In genomic region chr4:143186202-143186601, GRCh38 we compare ENCODE assay signal across 8 cellular contexts. TPM values are rescaled to one million over a fixed set of nuclear protein-coding genes. Genes with fewer than 3 reads are reported as not detected.
DNase-seq lines count a peak whose midpoint lies in the region; ATAC-seq and TF ChIP-seq lines count a peak whose summit lies in the region.

No MANE protein-coding gene starts in this region.

- no peak for DNase-seq in CD14-positive monocyte (ENCODE audit: low spot score)
- no peak for DNase-seq in dorsolateral prefrontal cortex
- DNase-seq in natural killer cell treated with Interleukin-12 subunit alpha and Interleukin-12 subunit beta and Interleukin-15 and Interleukin-18, amount 100 ng/mL, for 72 hours (ENCODE audit: low spot score): no peak
- no peak for DNase-seq in GM13976 (ENCODE audit: low spot score)
- no peak for DNase-seq in midbrain (lab: John Stamatoyannopoulos, UW)

- no peak for ATAC-seq in natural killer cell treated with Interleukin-12 subunit alpha and Interleukin-12 subunit beta and Interleukin-15 and Interleukin-18, amount 100 ng/mL, for 72 hours
- no peak for ATAC-seq in HG03280 (IDR thresholded peaks at IDR 0.05; ENCODE audit: unreplicated experiment)
- no peak for ATAC-seq in HG02798 (IDR thresholded peaks at IDR 0.05; ENCODE audit: poor library complexity, unreplicated experiment)

- no peaks in the 10 kb centered on the region for H3K9me2 ChIP-seq in Loucy (replicated peaks; ENCODE audit: low read depth, low read length)

- H3K27ac Mint-ChIP-seq in CD14-positive monocyte: peak overlapping the region; percentile 93 to 99 (median 95)
- H3K27ac Mint-ChIP-seq in natural killer cell treated with Interleukin-12 subunit alpha and Interleukin-12 subunit beta and Interleukin-15 and Interleukin-18, amount 100 ng/mL, for 72 hours: peak overlapping the region; percentile 86 to 97

- H3K4me1 Mint-ChIP-seq in CD14-positive monocyte: peaks cover 53% of the 10 kb centered on the region
- H3K4me1 Mint-ChIP-seq in natural killer cell treated with Interleukin-12 subunit alpha and Interleukin-12 subunit beta and Interleukin-15 and Interleukin-18, amount 100 ng/mL, for 72 hours (ENCODE audit: low read depth in 2 of 2): peaks cover 50 to 53% of the 10 kb centered on the region in 2 donors

- peak overlapping the region; percentile 74 for H3K4me2 ChIP-seq in Loucy (ENCODE audit: low read depth, low read length, poor library complexity, severe bottlenecking)

- H3K36me3 Mint-ChIP-seq in CD14-positive monocyte: peaks cover 24 to 33% of the 10 kb centered on the region in 2 donors
- H3K36me3 Mint-ChIP-seq in natural killer cell treated with Interleukin-12 subunit alpha and Interleukin-12 subunit beta and Interleukin-15 and Interleukin-18, amount 100 ng/mL, for 72 hours: peaks cover 37% of the 10 kb centered on the region

- H3K27me3 ChIP-seq in Loucy (ENCODE audit: insufficient read depth, low read length, poor library complexity, severe bottlenecking): no peaks in the 10 kb centered on the region
- H3K27me3 ChIP-seq in dorsolateral prefrontal cortex: no peaks in the 10 kb centered on the region

- H3K4me3 ChIP-seq in Loucy (ENCODE audit: low read length, poor library complexity, severe bottlenecking) (peak overlapping the region; percentile 83), dorsolateral prefrontal cortex (peak overlapping the region; percentile 66 to 99 (median 91))

- H3K9ac ChIP-seq in Loucy (ENCODE audit: low read depth, low read length, poor library complexity, severe bottlenecking): peak overlapping the region; percentile 84

- H2AFZ ChIP-seq in Loucy (ENCODE audit: low read length): no peak overlapping the region

- peaks cover 0 to 1% (median 0%) of the 10 kb centered on the region in 7 donors for H3K9me3 Mint-ChIP-seq in CD14-positive monocyte
- H3K9me3 Mint-ChIP-seq in natural killer cell treated with Interleukin-12 subunit alpha and Interleukin-12 subunit beta and Interleukin-15 and Interleukin-18, amount 100 ng/mL, for 72 hours: no peaks in the 10 kb centered on the region

- H3K36me3 ChIP-seq in Loucy (ENCODE audit: insufficient read depth, low read length): peaks cover 7% of the 10 kb centered on the region

- in situ Hi-C loops in GM13976 (cut with MboI; ENCODE audit: low sequenced_read_pairs, unreplicated experiment): no loop called here

- peaks cover 60% of the 10 kb centered on the region for H4K20me1 ChIP-seq in Loucy (ENCODE audit: insufficient read depth, low read length, poor library complexity, severe bottlenecking)

- peaks cover 81% of the 10 kb centered on the region for H3K79me2 ChIP-seq in Loucy (ENCODE audit: insufficient read depth, low read length)

- peaks cover 0 to 2% (median 0%) of the 10 kb centered on the region in 3 donors for H3K27me3 Mint-ChIP-seq in CD14-positive monocyte (ENCODE audit: low read depth in 3 of 3)
- no peaks in the 10 kb centered on the region for H3K27me3 Mint-ChIP-seq in natural killer cell treated with Interleukin-12 subunit alpha and Interleukin-12 subunit beta and Interleukin-15 and Interleukin-18, amount 100 ng/mL, for 72 hours

- H3K9me3 ChIP-seq in Loucy (ENCODE audit: insufficient read depth, low read depth, low read length): no peaks in the 10 kb centered on the region

- no peaks in the 10 kb centered on the region for H3F3A ChIP-seq in Loucy (ENCODE audit: low read depth)

- peak overlapping the region in 13 of 59 donors; percentile 7 to 96 (median 91) for H3K27ac ChIP-seq in dorsolateral prefrontal cortex

- intact Hi-C loops in CD14-positive monocyte (cut with micrococcal nuclease): loop anchor here (5.0 to 10.0 kb wide), 4 partner anchors 149 to 1961 kb away; partner anchors contain the start of genes GAB1 (in 2 of the 2), SMARCA5 (in 2 of the 2) and ZNF330 (in 1 of the 2)
- intact Hi-C loops in dorsolateral prefrontal cortex (cut with DNase I): loop anchor here (10.0 kb wide), 2 partner anchors 149 to 329 kb away; partner anchors contain the start of genes SMARCA5 (in 2 of the 2) and GAB1 (in 1 of the 2)

- H3K4me1 ChIP-seq in Loucy (ENCODE audit: insufficient read depth, low read length, poor library complexity, severe bottlenecking): peaks cover 64% of the 10 kb centered on the region

- peak overlapping the region; percentile 98 to 99 for H3K4me3 Mint-ChIP-seq in CD14-positive monocyte
- H3K4me3 Mint-ChIP-seq in natural killer cell treated with Interleukin-12 subunit alpha and Interleukin-12 subunit beta and Interleukin-15 and Interleukin-18, amount 100 ng/mL, for 72 hours: peak overlapping the region; percentile 83

- TF ChIP-seq CTCF in CD14-positive monocyte (IDR thresholded peaks at IDR 0.05): no peak
- no peak for TF ChIP-seq CTCF in Loucy (conservative IDR thresholded peaks at IDR 0.05; ENCODE audit: low read length)
- no peak for TF ChIP-seq CTCF in dorsolateral prefrontal cortex (IDR thresholded peaks at IDR 0.05 in 54 of 56, conservative IDR thresholded peaks at IDR 0.05 in 2 of 56; ENCODE audit: low read depth in 1 of 56, partially characterized antibody in 56 of 56)
- TF ChIP-seq CTCF in GM13976 (IDR thresholded peaks at IDR 0.05; ENCODE audit: borderline replicate concordance, control extremely low read depth, extremely low read depth, insufficient read depth, missing control alignments): no peak

RNA-seq across cellular contexts. Expression of gene USP38, which starts 1.5 kb away (rescaled TPM):
- 10 to 100 TPM; 12.4 to 19.3 TPM for polyA plus RNA-seq in CD14-positive monocyte
- 10 to 100 TPM; 13.4 to 24.2 (median 17.7) TPM for total RNA-seq in dorsolateral prefrontal cortex
- total RNA-seq in natural killer cell treated with Interleukin-12 subunit alpha and Interleukin-12 subunit beta and Interleukin-15 and Interleukin-18, amount 100 ng/mL, for 72 hours: 10 to 100 TPM; 29.4 to 31.8 TPM
